Comparison of ENCODE assay signal across 18 cellular contexts in genomic region chr1:155925506-155925905, GRCh38. TPM values are rescaled to one million over a fixed set of nuclear protein-coding genes. Genes with fewer than 3 reads are reported as not detected.
A peak's percentile ranks its signal among the peaks of the same experiment; 100 is the strongest.
DNase-seq lines count a peak whose midpoint lies in the region; ATAC-seq and TF ChIP-seq lines count a peak whose summit lies in the region.
"Had no signal": no experiment of that assay in that cellular context is flagged by ENCODE, and none has a peak within 500 bp of the region (broad histone marks: within the 10 kb centered on the region; RNA-seq: fewer than 3 reads in every experiment).

No MANE protein-coding gene starts in this region.

- H3K27ac Mint-ChIP-seq in activated CD4-positive, alpha-beta T cell treated with anti-CD3 and anti-CD28 coated beads for 36 hours: peak overlapping the region; percentile 62
- H3K27ac Mint-ChIP-seq in activated CD4-positive, alpha-beta T cell treated with anti-CD3 and anti-CD28 coated beads, Interleukin-2, amount 10 ng/mL, durations not matched to agents 24 days and 14 days: no peak overlapping the region
- peak overlapping the region; percentile 34 for H3K27ac Mint-ChIP-seq in activated naive CD4-positive, alpha-beta T cell treated with anti-CD3 and anti-CD28 coated beads, Interleukin-2, amount 10 ng/mL, durations not matched to agents 7 days and 5 days
- H3K27ac Mint-ChIP-seq in nephron progenitor cell: peak overlapping the region; percentile 65
- H3K27ac Mint-ChIP-seq: CD14-positive monocyte had no signal

- peaks cover 12% of the 10 kb centered on the region for H3K4me1 ChIP-seq in foreskin keratinocyte
- H3K4me1 ChIP-seq: Caco-2 had no signal

- H3K27me3 ChIP-seq in foreskin keratinocyte: no peaks in the 10 kb centered on the region

- H3K9me3 Mint-ChIP-seq in activated CD4-positive, alpha-beta T cell treated with anti-CD3 and anti-CD28 coated beads for 36 hours (ENCODE audit: low read depth): no peaks in the 10 kb centered on the region
- no peaks in the 10 kb centered on the region for H3K9me3 Mint-ChIP-seq in activated CD4-positive, alpha-beta T cell treated with anti-CD3 and anti-CD28 coated beads, Interleukin-2, amount 10 ng/mL, durations not matched to agents 24 days and 14 days
- no peaks in the 10 kb centered on the region for H3K9me3 Mint-ChIP-seq in activated naive CD4-positive, alpha-beta T cell treated with anti-CD3 and anti-CD28 coated beads, Interleukin-2, amount 10 ng/mL, durations not matched to agents 7 days and 5 days
- H3K9me3 Mint-ChIP-seq in nephron progenitor cell: no peaks in the 10 kb centered on the region
- H3K9me3 Mint-ChIP-seq: CD14-positive monocyte; CD8-positive, alpha-beta memory T cell; H9 had no signal

- POLR2A ChIA-PET in activated CD4-positive, alpha-beta T cell treated with anti-CD3 and anti-CD28 coated beads for 36 hours (lab: Charles Lee): no interaction called here

- ATAC-seq in activated CD4-positive, alpha-beta T cell treated with anti-CD3 and anti-CD28 coated beads for 36 hours: no peak
- ATAC-seq in foreskin keratinocyte: no peak

- H3K4me1 Mint-ChIP-seq in activated CD4-positive, alpha-beta T cell treated with anti-CD3 and anti-CD28 coated beads for 36 hours: peaks cover 13% of the 10 kb centered on the region
- H3K4me1 Mint-ChIP-seq in activated CD4-positive, alpha-beta T cell treated with anti-CD3 and anti-CD28 coated beads, Interleukin-2, amount 10 ng/mL, durations not matched to agents 24 days and 14 days: peaks cover 11% of the 10 kb centered on the region
- H3K4me1 Mint-ChIP-seq in activated naive CD4-positive, alpha-beta T cell treated with anti-CD3 and anti-CD28 coated beads, Interleukin-2, amount 10 ng/mL, durations not matched to agents 7 days and 5 days: peaks cover 14% of the 10 kb centered on the region
- H3K4me1 Mint-ChIP-seq in nephron progenitor cell: no peaks in the 10 kb centered on the region
- H3K4me1 Mint-ChIP-seq: H9 had no signal

- no peaks in the 10 kb centered on the region for H3K27me3 Mint-ChIP-seq in activated CD4-positive, alpha-beta T cell treated with anti-CD3 and anti-CD28 coated beads for 36 hours
- no peaks in the 10 kb centered on the region for H3K27me3 Mint-ChIP-seq in activated CD4-positive, alpha-beta T cell treated with anti-CD3 and anti-CD28 coated beads, Interleukin-2, amount 10 ng/mL, durations not matched to agents 24 days and 14 days
- no peaks in the 10 kb centered on the region for H3K27me3 Mint-ChIP-seq in activated naive CD4-positive, alpha-beta T cell treated with anti-CD3 and anti-CD28 coated beads, Interleukin-2, amount 10 ng/mL, durations not matched to agents 7 days and 5 days
- no peaks in the 10 kb centered on the region for H3K27me3 Mint-ChIP-seq in nephron progenitor cell (ENCODE audit: low read depth, poor library complexity)
- H3K27me3 Mint-ChIP-seq: CD8-positive, alpha-beta memory T cell had no signal

- H3K4me3 Mint-ChIP-seq in activated CD4-positive, alpha-beta T cell treated with anti-CD3 and anti-CD28 coated beads for 36 hours: no peak overlapping the region
- no peak overlapping the region for H3K4me3 Mint-ChIP-seq in activated CD4-positive, alpha-beta T cell treated with anti-CD3 and anti-CD28 coated beads, Interleukin-2, amount 10 ng/mL, durations not matched to agents 24 days and 14 days
- H3K4me3 Mint-ChIP-seq in activated naive CD4-positive, alpha-beta T cell treated with anti-CD3 and anti-CD28 coated beads, Interleukin-2, amount 10 ng/mL, durations not matched to agents 7 days and 5 days: no peak overlapping the region
- H3K4me3 Mint-ChIP-seq in nephron progenitor cell: no peak overlapping the region
- H3K4me3 Mint-ChIP-seq: CD14-positive monocyte; CD8-positive, alpha-beta memory T cell; H9 had no signal

- DNase-seq in activated CD4-positive, alpha-beta T cell treated with anti-CD3 and anti-CD28 coated beads for 36 hours: no peak
- no peak for DNase-seq in activated CD4-positive, alpha-beta T cell treated with anti-CD3 and anti-CD28 coated beads, Interleukin-2, amount 10 ng/mL, durations not matched to agents 24 days and 14 days
- no peak for DNase-seq in activated naive CD4-positive, alpha-beta T cell treated with anti-CD3 and anti-CD28 coated beads, Interleukin-2, amount 10 ng/mL, durations not matched to agents 7 days and 5 days
- no peak for DNase-seq in activated naive CD4-positive, alpha-beta T cell treated with anti-CD3 and anti-CD28 coated beads, Interleukin-2, amount 50 U/mL, for 16 hours
- DNase-seq in nephron progenitor cell (no peak), foreskin keratinocyte (no peak), posterior vena cava (ENCODE audit: low spot score) (no peak)
- DNase-seq: Caco-2, DND-41, GF-D8, GOT3, H9, IMR-90 had no signal

- TF ChIP-seq CTCF in nephron progenitor cell (IDR thresholded peaks at IDR 0.05) (no peak), foreskin keratinocyte (conservative IDR thresholded peaks at IDR 0.05) (no peak)

- peaks cover 76% of the 10 kb centered on the region for H3K36me3 Mint-ChIP-seq in activated CD4-positive, alpha-beta T cell treated with anti-CD3 and anti-CD28 coated beads for 36 hours (ENCODE audit: low read depth)
- H3K36me3 Mint-ChIP-seq in activated CD4-positive, alpha-beta T cell treated with anti-CD3 and anti-CD28 coated beads, Interleukin-2, amount 10 ng/mL, durations not matched to agents 24 days and 14 days (ENCODE audit: low read depth): peaks cover 71% of the 10 kb centered on the region
- H3K36me3 Mint-ChIP-seq in activated naive CD4-positive, alpha-beta T cell treated with anti-CD3 and anti-CD28 coated beads, Interleukin-2, amount 10 ng/mL, durations not matched to agents 7 days and 5 days: peaks cover 57% of the 10 kb centered on the region
- peaks cover 84% of the 10 kb centered on the region for H3K36me3 Mint-ChIP-seq in nephron progenitor cell (ENCODE audit: low read depth)

- CTCF ChIA-PET in activated CD4-positive, alpha-beta T cell treated with anti-CD3 and anti-CD28 coated beads for 36 hours (lab: Charles Lee): interaction anchor here (0.5 to 0.7 kb wide), 3 partner anchors 30 to 109 kb away, joined by 3 to 4 read pairs (median 3); no protein-coding TSS in a partner anchor
- CTCF ChIA-PET in activated naive CD4-positive, alpha-beta T cell treated with anti-CD3 and anti-CD28 coated beads, Interleukin-2, amount 10 ng/mL, durations not matched to agents 7 days and 5 days (lab: Charles Lee): no interaction called here

- intact Hi-C loops in activated CD4-positive, alpha-beta T cell treated with anti-CD3 and anti-CD28 coated beads for 36 hours (cut with DNase I, micrococcal nuclease): no loop called here
- intact Hi-C loops in activated CD4-positive, alpha-beta T cell treated with anti-CD3 and anti-CD28 coated beads, Interleukin-2, amount 10 ng/mL, durations not matched to agents 24 days and 14 days (cut with micrococcal nuclease): no loop called here
- intact Hi-C loops in posterior vena cava (cut with DNase I): no loop called here

- H3K27ac ChIP-seq in foreskin keratinocyte: no peak overlapping the region
- H3K27ac ChIP-seq: 22Rv1 had no signal

RNA-seq across cellular contexts. Expression of gene KHDC4, which starts 8.7 kb away (rescaled TPM):
- total RNA-seq in activated CD4-positive, alpha-beta T cell treated with anti-CD3 and anti-CD28 coated beads for 36 hours: 10 to 100 TPM; 68.7 to 97.5 TPM
- 82.9 and 92.2 TPM in 2 replicates for total RNA-seq in activated CD4-positive, alpha-beta T cell treated with anti-CD3 and anti-CD28 coated beads, Interleukin-2, amount 10 ng/mL, durations not matched to agents 24 days and 14 days
- total RNA-seq in foreskin keratinocyte: 22.7 and 27.9 TPM in 2 replicates
- polyA plus RNA-seq in foreskin keratinocyte: 9.0 and 12.1 TPM in 2 replicates
- 10 to 100 TPM; 28.6 to 28.8 TPM for total RNA-seq in posterior vena cava

RNA-seq across cellular contexts. Expression of gene RIT1, which starts 14.4 kb away (rescaled TPM):
- 10 to 100 TPM; 20.3 to 23.0 TPM for total RNA-seq in activated CD4-positive, alpha-beta T cell treated with anti-CD3 and anti-CD28 coated beads for 36 hours
- total RNA-seq in activated CD4-positive, alpha-beta T cell treated with anti-CD3 and anti-CD28 coated beads, Interleukin-2, amount 10 ng/mL, durations not matched to agents 24 days and 14 days: 17.9 and 21.7 TPM in 2 replicates
- total RNA-seq in foreskin keratinocyte: 17.7 and 21.9 TPM in 2 replicates
- polyA plus RNA-seq in foreskin keratinocyte: 13.7 and 14.1 TPM in 2 replicates
- total RNA-seq in posterior vena cava: 10 to 100 TPM; 34.1 to 36.2 TPM

RNA-seq across cellular contexts. Expression of gene RXFP4, which starts 15.9 kb away (rescaled TPM):
- not detected for total RNA-seq in activated CD4-positive, alpha-beta T cell treated with anti-CD3 and anti-CD28 coated beads for 36 hours
- total RNA-seq in activated CD4-positive, alpha-beta T cell treated with anti-CD3 and anti-CD28 coated beads, Interleukin-2, amount 10 ng/mL, durations not matched to agents 24 days and 14 days: not detected in 2 replicates
- total RNA-seq in foreskin keratinocyte: not detected in 2 replicates
- polyA plus RNA-seq in foreskin keratinocyte: not detected in 2 replicates
- not detected for total RNA-seq in posterior vena cava
- total RNA-seq: A673; Caco-2; CD8-positive, alpha-beta memory T cell; H9; IMR-90 had no signal
- polyA plus RNA-seq: BJ, CD14-positive monocyte, IMR-90 had no signal

RNA-seq across cellular contexts. Expression of gene ARHGEF2, which starts 52.8 kb away (rescaled TPM):
- 100 to 1,000 TPM; 135 to 216 TPM for total RNA-seq in activated CD4-positive, alpha-beta T cell treated with anti-CD3 and anti-CD28 coated beads for 36 hours
- 189 and 198 TPM in 2 replicates for total RNA-seq in activated CD4-positive, alpha-beta T cell treated with anti-CD3 and anti-CD28 coated beads, Interleukin-2, amount 10 ng/mL, durations not matched to agents 24 days and 14 days
- 44.0 and 48.6 TPM in 2 replicates for total RNA-seq in foreskin keratinocyte
- polyA plus RNA-seq in foreskin keratinocyte: 24.4 and 25.5 TPM in 2 replicates
- total RNA-seq in posterior vena cava: 100 to 1,000 TPM; 138 to 161 TPM
